ENCODE assay signal across 8 cellular contexts in genomic region chr10:97648557-97649404, GRCh38. TPM values are rescaled to one million over a fixed set of nuclear protein-coding genes. Genes with fewer than 3 reads are reported as not detected.
A peak's percentile ranks its signal among the peaks of the same experiment; 100 is the strongest.
DNase-seq lines count a peak whose midpoint lies in the region; ATAC-seq lines count a peak whose summit lies in the region.

No MANE protein-coding gene starts in this region.

- H3K27ac ChIP-seq in substantia nigra (ENCODE audit: low read depth, low read length, poor library complexity, severe bottlenecking): peak overlapping the region; percentile 22

- in situ Hi-C loops in SK-MEL-5 (cut with HindIII; ENCODE audit: low pct_unique_long_range_greater_than_20kb, low sequenced_read_pairs): no loop called here

- peak; percentile 74 for ATAC-seq in HG03064 (IDR thresholded peaks at IDR 0.05; ENCODE audit: low read depth, unreplicated experiment)
- peak; percentile 61 for ATAC-seq in left lobe of liver

- peak; percentile 38 for DNase-seq in activated naive CD4-positive, alpha-beta T cell treated with Interleukin-2 at 50 U/mL for 16 hours
- no peak for DNase-seq in activated naive CD4-positive, alpha-beta T cell (lab: John Stamatoyannopoulos, UW)
- peak; percentile 78 for DNase-seq in SK-MEL-5 (ENCODE audit: low read depth, low spot score)
- DNase-seq in central memory CD4-positive, alpha-beta T cell: peak; percentile 40
- DNase-seq in left lobe of liver (ENCODE audit: low spot score): no peak
- DNase-seq in substantia nigra (lab: John Stamatoyannopoulos, UW): peak in 1 of 49 donors; percentile 7
- DNase-seq in HuH-7.5 (ENCODE audit: low spot score): no peak

RNA-seq across cellular contexts. Expression of gene PI4K2A, which starts 8.3 kb away (rescaled TPM):
- 15.0 and 15.3 TPM in 2 replicates for total RNA-seq in SK-MEL-5 (2014; rRNA removed; shearing (Covaris generic))
- 22.5 and 22.6 TPM in 2 replicates for polyA plus RNA-seq in SK-MEL-5 (2015; cell fraction: cytosol; rRNA removed)
- 7.3 and 8.1 TPM in 2 replicates for polyA plus RNA-seq in SK-MEL-5 (2015; cell fraction: nucleus; rRNA removed)
- total RNA-seq in left lobe of liver: 5.6 TPM

RNA-seq across cellular contexts. Expression of gene MORN4, which starts 15.5 kb away (rescaled TPM):
- 3.5 and 4.4 TPM in 2 replicates for total RNA-seq in SK-MEL-5 (2014; rRNA removed; shearing (Covaris generic))
- polyA plus RNA-seq in SK-MEL-5 (2015; cell fraction: cytosol; rRNA removed): 6.0 and 8.8 TPM in 2 replicates
- 2.4 and 2.5 TPM in 2 replicates for polyA plus RNA-seq in SK-MEL-5 (2015; cell fraction: nucleus; rRNA removed)
- total RNA-seq in left lobe of liver: 0.81 TPM

RNA-seq across cellular contexts. Expression of gene AVPI1, which starts 38.3 kb away (rescaled TPM):
- total RNA-seq in SK-MEL-5 (2014; rRNA removed; shearing (Covaris generic)): 126 and 133 TPM in 2 replicates
- 91.0 and 105 TPM in 2 replicates for polyA plus RNA-seq in SK-MEL-5 (2015; cell fraction: cytosol; rRNA removed)
- 16.6 and 22.6 TPM in 2 replicates for polyA plus RNA-seq in SK-MEL-5 (2015; cell fraction: nucleus; rRNA removed)
- 26.4 TPM for total RNA-seq in left lobe of liver

RNA-seq across cellular contexts. Expression of gene C10orf62, which starts 59.3 kb away (rescaled TPM):
- total RNA-seq in SK-MEL-5 (2014; rRNA removed; shearing (Covaris generic)): not detected in 2 replicates
- 0.12 TPM in 1 of 2 replicates, not detected in the other for polyA plus RNA-seq in SK-MEL-5 (2015; cell fraction: cytosol; rRNA removed)
- 0.19 and 3.2 TPM in 2 replicates for polyA plus RNA-seq in SK-MEL-5 (2015; cell fraction: nucleus; rRNA removed)
- 3.7 TPM for total RNA-seq in left lobe of liver

Comparison
In these comparisons a context has a peak if more than half of its experiments do, and no peak if none do; other contexts are left out.
1. DNase-seq: peak in activated naive CD4-positive, alpha-beta T cell treated with Interleukin-2 at 50 U/mL for 16 hours (single experiment), SK-MEL-5 (single experiment) and central memory CD4-positive, alpha-beta T cell (single experiment); none in activated naive CD4-positive, alpha-beta T cell (0 of 4), left lobe of liver (single experiment) and HuH-7.5 (single experiment).